8 cellular contexts compared by ENCODE assay signal in genomic region chr10:90589825-90590224, GRCh38.
"Had no signal": no experiment of that assay in that cellular context is flagged by ENCODE, and none has a peak within 500 bp of the region (broad histone marks: within the 10 kb centered on the region; RNA-seq: fewer than 3 reads in every experiment).

No MANE protein-coding gene starts in this region.

- H3K27ac ChIP-seq: WERI-Rb-1 had no signal

- H3K4me3 ChIP-seq: lung had no signal

- ATAC-seq: activated T-cell treated with anti-CD3 and anti-CD28 coated beads, Interleukin-2, amount 50 U/mL, for 72 hours; natural killer cell treated with Interleukin-12 subunit alpha and Interleukin-12 subunit beta and Interleukin-15 and Interleukin-18, amount 100 ng/mL, for 72 hours had no signal

- DNase-seq: activated CD4-positive, alpha-beta T cell treated with anti-CD3 and anti-CD28 coated beads, Interleukin-2, amount 50 U/mL, for 4 hours; activated effector memory CD4-positive, alpha-beta T cell treated with anti-CD3 and anti-CD28 coated beads, Interleukin-2, amount 50 U/mL, for 16 hours; activated naive CD4-positive, alpha-beta T cell treated with anti-CD3 and anti-CD28 coated beads, Interleukin-2, amount 50 U/mL, for 16 hours; activated T-cell treated with anti-CD3 and anti-CD28 coated beads, Interleukin-2, amount 50 U/mL, for 72 hours; WERI-Rb-1 had no signal

- FAIRE-seq: astrocyte had no signal

- H3K36me3 ChIP-seq: WERI-Rb-1 had no signal
